8 cellular contexts compared by ENCODE assay signal in the genomic region with DNA sequence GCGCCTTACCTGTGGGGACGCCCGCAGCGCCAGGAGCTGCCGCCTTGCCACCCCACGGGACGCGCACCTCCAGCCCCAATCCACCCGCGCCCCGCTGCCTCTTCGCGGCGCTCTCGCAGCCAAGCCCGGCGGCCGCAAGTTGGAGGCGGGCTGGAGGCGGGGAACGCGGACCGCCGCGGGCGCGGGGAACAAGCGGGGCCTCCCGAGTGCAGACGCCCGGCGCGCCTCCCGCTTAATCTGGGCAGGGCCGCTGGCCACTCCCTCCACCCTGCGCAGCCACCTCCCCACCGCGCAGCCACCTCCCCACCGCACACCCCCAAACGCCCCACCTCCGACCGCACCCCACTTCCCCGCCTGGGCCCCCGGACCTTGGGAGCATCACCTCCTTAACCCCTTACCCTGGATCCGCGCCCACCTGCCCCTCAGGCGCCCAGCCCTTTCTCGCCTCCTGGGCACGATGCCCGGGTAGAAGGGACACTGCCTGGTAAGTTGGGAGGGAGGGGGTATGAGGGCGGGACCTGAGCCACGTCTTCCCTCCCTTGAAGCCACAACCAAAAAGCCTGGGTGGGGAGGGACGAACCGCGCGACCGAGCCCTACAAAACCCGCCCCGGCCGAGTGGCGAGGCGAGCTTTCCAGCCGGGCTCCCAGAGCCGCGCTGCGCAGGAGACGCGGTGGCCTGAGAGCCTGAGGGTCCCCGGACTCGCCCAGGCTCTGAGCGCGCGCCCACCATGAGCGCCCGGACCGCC. TPM values are rescaled to one million over a fixed set of nuclear protein-coding genes. Genes with fewer than 3 reads are reported as not detected.
DNase-seq lines count a peak whose midpoint lies in the region; ATAC-seq and TF ChIP-seq lines count a peak whose summit lies in the region.

A gene (plus strand): TSS at position 627 of the 747 bp plus-strand sequence. CDS start 103 bp downstream, at position 730.
A gene (minus strand): TSS at position 208 of the 747 bp plus-strand sequence. CDS start 16,722 bp downstream, outside the sequence.

- 0 to 2% methylated on average over 50 to 76 of the region's 76 CpGs for WGBS in aorta, 2 donors

- TF ChIP-seq CTCF in mesothelial cell of epicardium (IDR thresholded peaks at IDR 0.05; ENCODE audit: unreplicated experiment), result no peak

- peaks cover 9% of the 10 kb centered on the region for H3K4me1 Mint-ChIP-seq in mesothelial cell of epicardium

- H3K36me3 ChIP-seq in aorta (ENCODE audit: control insufficient read depth in 1 of 2, insufficient read depth in 2 of 2, low read length in 1 of 2), result no peaks in the 10 kb centered on the region

- H3K27me3 ChIP-seq in aorta (ENCODE audit: control insufficient read depth in 1 of 2, insufficient read depth in 2 of 2, low read length in 1 of 2), result no peaks in the 10 kb centered on the region

- H3K9me3 Mint-ChIP-seq in mesothelial cell of epicardium, result peaks cover 21% of the 10 kb centered on the region

- no peaks in the 10 kb centered on the region for H3K4me1 ChIP-seq in aorta (ENCODE audit: control insufficient read depth in 1 of 2, insufficient read depth in 2 of 2, low read length in 2 of 2)

- H3K27ac Mint-ChIP-seq in mesothelial cell of epicardium, result no peak within 1 kb of the TSS

- intact Hi-C loops in aorta (cut with DNase I), result no loop called here

- peak within 1 kb of the TSS in 1 of 2 donors; percentile 58 for H3K27ac ChIP-seq in aorta (ENCODE audit: low read depth in 1 of 2, low read length in 2 of 2)

- DNase-seq in AG20443 (ENCODE audit: low spot score), result peak; percentile 68
- peak; percentile 68 for DNase-seq in NCI-H774 (lab: John Stamatoyannopoulos, UW)
- DNase-seq in ecto neural progenitor cell (ENCODE audit: low spot score), result peak; percentile 69
- DNase-seq in mesothelial cell of epicardium (ENCODE audit: low spot score in 2 of 2, unreplicated experiment in 2 of 2), result peak; percentile 33 to 49
- peak; percentile 73 to 86 for DNase-seq in aorta
- DNase-seq in stimulated activated naive CD4-positive, alpha-beta T cell (lab: John Stamatoyannopoulos, UW), result no peak

- peaks cover 89% of the 10 kb centered on the region for H3K27me3 Mint-ChIP-seq in mesothelial cell of epicardium (ENCODE audit: low read depth)

- peak within 1 kb of the TSS; percentile 65 to 81 for H3K4me3 ChIP-seq in aorta (ENCODE audit: low read length in 2 of 2)

- peak within 1 kb of the TSS; percentile 63 for H3K4me3 Mint-ChIP-seq in mesothelial cell of epicardium

- peaks cover 1% of the 10 kb centered on the region for H3K36me3 Mint-ChIP-seq in mesothelial cell of epicardium

- ATAC-seq in GM18508 (IDR thresholded peaks at IDR 0.05; ENCODE audit: insufficient read depth, unreplicated experiment) (peak; percentile 42), HG02852 (IDR thresholded peaks at IDR 0.05; ENCODE audit: unreplicated experiment) (peak; percentile 58), aorta (ENCODE audit: low FRiP score) (peak; percentile 84)

- no peaks in the 10 kb centered on the region for H3K9me3 ChIP-seq in aorta (ENCODE audit: control insufficient read depth, low read length)

RNA-seq across cellular contexts. Expression of the first gene that starts in this region (rescaled TPM):
- total RNA-seq in mesothelial cell of epicardium, result not detected in 3 replicates
- 10 to 100 TPM; 11.4 to 17.8 TPM for total RNA-seq in aorta
- polyA plus RNA-seq in aorta, result 10 to 100 TPM in 1 of 2 donors, 1 to 10 TPM in 1; 2.8 to 22.7 TPM

RNA-seq across cellular contexts. Expression of the second gene that starts in this region (rescaled TPM):
- total RNA-seq in mesothelial cell of epicardium (0.11 to 0.18 TPM (median 0.11 TPM) in 3 replicates), aorta (10 to 100 TPM; 14.1 to 15.8 TPM)
- 10 to 100 TPM in 1 of 2 donors, 1 to 10 TPM in 1; 2.3 to 14.9 TPM for polyA plus RNA-seq in aorta

Comparison
In these comparisons a context has a peak if more than half of its experiments do, and no peak if none do; other contexts are left out.
1. RNA of the first gene that starts in this region (total RNA-seq): 11.4 to 17.8 TPM in aorta; not detected in mesothelial cell of epicardium; every median in the first group is over 10 times any median in the second.
2. RNA of the second gene that starts in this region (total RNA-seq): 14.1 to 15.8 TPM in aorta; 0.11 to 0.18 TPM in mesothelial cell of epicardium; every median in the first group is over 10 times any median in the second.
3. Peak in DNase-seq in mesothelial cell of epicardium; RNA of the genes that start here not detected or under 1 TPM.
4. DNase-seq: peak in AG20443 (single experiment), NCI-H774 (single experiment), ecto neural progenitor cell (single experiment) and aorta (2 of 2); none in stimulated activated naive CD4-positive, alpha-beta T cell (0 of 6).
5. Peak in every context shown above with its lines, with median percentiles within 50 percentile points of each other: ATAC-seq.